Comparison of ENCODE assay signal across 10 cellular contexts in the genomic region with DNA sequence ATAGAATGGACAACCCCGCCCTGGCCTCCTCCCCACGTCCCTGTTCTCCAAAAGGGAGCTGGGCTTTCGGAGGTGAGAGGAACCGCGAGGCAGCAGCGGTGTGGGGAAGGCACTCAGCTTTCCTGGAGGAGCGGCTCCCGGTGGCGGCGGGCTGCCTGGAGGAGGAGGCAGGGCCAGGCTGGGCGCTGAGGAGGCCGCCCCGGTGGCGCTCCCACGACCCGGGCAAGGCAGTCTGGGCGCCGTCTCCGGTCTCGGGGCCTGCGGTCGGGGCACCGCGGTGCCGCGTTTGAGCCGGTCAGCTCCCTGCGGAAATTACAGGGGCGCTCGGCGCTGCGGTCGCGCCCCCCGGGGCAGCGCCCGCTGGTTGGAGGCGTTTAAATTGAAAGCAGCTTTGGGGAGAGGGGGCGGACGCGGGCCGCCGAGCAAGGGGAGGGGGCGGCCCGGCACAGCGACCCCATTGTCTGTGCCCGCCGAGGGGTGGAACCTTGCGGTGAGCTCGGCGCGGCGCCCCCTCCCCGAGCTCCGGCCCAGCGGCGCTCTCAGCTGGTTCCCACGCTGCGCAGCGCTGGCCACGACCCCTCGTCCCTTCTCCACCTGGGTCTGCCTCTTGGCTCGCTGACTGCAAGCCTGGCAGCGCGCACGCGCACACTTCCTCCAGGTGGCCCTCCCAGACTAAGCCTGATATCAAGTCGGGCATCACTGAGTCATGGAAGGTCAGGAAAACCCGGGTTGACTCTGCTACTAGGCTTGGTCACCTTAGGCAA. TPM values are rescaled to one million over a fixed set of nuclear protein-coding genes. Genes with fewer than 3 reads are reported as not detected.
A peak's percentile ranks its signal among the peaks of the same experiment; 100 is the strongest.
DNase-seq lines count a peak whose midpoint lies in the region; ATAC-seq, FAIRE-seq and TF ChIP-seq lines count a peak whose summit lies in the region.
"Had no signal": no experiment of that assay in that cellular context is flagged by ENCODE, and none has a peak within 500 bp of the region (broad histone marks: within the 10 kb centered on the region; RNA-seq: fewer than 3 reads in every experiment).

No MANE protein-coding gene starts in this region.

- POLR2A ChIA-PET in PC-9 (lab: Charles Lee; ENCODE audit: unreplicated experiment), result no interaction called here
- POLR2A ChIA-PET in HepG2 (lab: Yijun Ruan, JAX), result no interaction called here

- TF ChIP-seq POLR2A in HepG2 (IDR thresholded peaks at IDR 0.05; ENCODE audit: insufficient read depth in 1 of 2, low read depth in 2 of 2, low read length in 2 of 2), result no peak

- peak overlapping the region; percentile 53 for H3K4me3 Mint-ChIP-seq in osteocyte (ENCODE audit: unreplicated experiment)

- H3K4me3 ChIP-seq in BE2C (ENCODE audit: low read depth, low read length), result peak overlapping the region; percentile 19
- H3K4me3 ChIP-seq in PC-9, result peak overlapping the region; percentile 55
- no peak overlapping the region for H3K4me3 ChIP-seq in endocrine pancreas (ENCODE audit: control insufficient read depth, insufficient read depth, low read length)
- H3K4me3 ChIP-seq in right atrium auricular region, result no peak overlapping the region
- H3K4me3 ChIP-seq in HepG2 (replicated peaks in 1 of 3; ENCODE audit: insufficient read depth in 1 of 3, low read depth in 2 of 3, low read length in 3 of 3), result no peak overlapping the region; a peak in 1 of 6 replicates

- CTCF ChIA-PET in PC-9 (lab: Charles Lee) (interaction anchor here (0.6 to 0.7 kb wide), 3 partner anchors 9 to 436 kb away, joined by 4 to 8 read pairs (median 4); no protein-coding TSS in a partner anchor), HepG2 (lab: Yijun Ruan, JAX; ENCODE audit: low intra/inter-chr PET ratio, low total read pairs) (no interaction called here)

- no peaks in the 10 kb centered on the region for H3K9me2 ChIP-seq in PC-9 (ENCODE audit: insufficient read depth)

- FAIRE-seq in HepG2 (lab: Jason Lieb, UNC), result no peak

- intact Hi-C loops in PC-9 (cut with micrococcal nuclease; ENCODE audit: unreplicated experiment) (no loop called here), HepG2 (cut with micrococcal nuclease; ENCODE audit: unreplicated experiment) (no loop called here)

- H3K36me3 ChIP-seq in BE2C, result no peaks in the 10 kb centered on the region
- no peaks in the 10 kb centered on the region for H3K36me3 ChIP-seq in PC-9 (ENCODE audit: low read depth)
- no peaks in the 10 kb centered on the region for H3K36me3 ChIP-seq in endocrine pancreas (ENCODE audit: control insufficient read depth, insufficient read depth, low read length)
- H3K36me3 ChIP-seq in right atrium auricular region, result no peaks in the 10 kb centered on the region
- H3K36me3 ChIP-seq in HepG2 (replicated peaks in 1 of 2; ENCODE audit: control insufficient read depth in 1 of 2, insufficient read depth in 2 of 2, low read length in 2 of 2), result no peaks in the 10 kb centered on the region

- no peak overlapping the region for H3K27ac Mint-ChIP-seq in osteocyte (ENCODE audit: unreplicated experiment)

- no TSS peak for BruUV-seq in PC-9 (replicated peaks; lab: Mats Ljungman, UMichigan)
- BruUV-seq in HepG2 (replicated peaks; lab: Mats Ljungman, UMichigan), result no TSS peak

- H3K4me1 ChIP-seq in BE2C (no peaks in the 10 kb centered on the region; the same call in 1 of the 2 replicates), PC-9 (replicated peaks; ENCODE audit: insufficient read depth) (peaks cover 84% of the 10 kb centered on the region), endocrine pancreas (ENCODE audit: control insufficient read depth, insufficient read depth, low read length) (no peaks in the 10 kb centered on the region), right atrium auricular region (peaks cover 0 to 9% of the 10 kb centered on the region in 2 donors), HepG2 (ENCODE audit: insufficient read depth, low read length) (no peaks in the 10 kb centered on the region)

- peak overlapping the region; percentile 48 for H3K27ac ChIP-seq in PC-9
- no peak overlapping the region for H3K27ac ChIP-seq in right atrium auricular region
- H3K27ac ChIP-seq in HepG2 (ENCODE audit: extremely low read length, insufficient read depth, low read length), result no peak overlapping the region

- peak overlapping the region; percentile 13 for H3K9ac ChIP-seq in endocrine pancreas (ENCODE audit: control insufficient read depth, insufficient read depth, low read length)
- no peak overlapping the region for H3K9ac ChIP-seq in HepG2 (ENCODE audit: insufficient read depth, low read depth, low read length)

- peaks cover 56% of the 10 kb centered on the region for H3K27me3 Mint-ChIP-seq in osteocyte (ENCODE audit: unreplicated experiment)

- DNase-seq in BE2C, result peak; percentile 48
- DNase-seq in PC-9, result peak; percentile 58 to 93
- DNase-seq in osteocyte (ENCODE audit: extremely low spot score, unreplicated experiment), result no peak
- DNase-seq in GM13977 (ENCODE audit: low spot score), result no peak
- no peak for DNase-seq in right atrium auricular region (ENCODE audit: low spot score)
- DNase-seq in HepG2 (ENCODE audit: low spot score), result no peak
- DNase-seq: NCI-H1092 treated with DMSO at 0.1 percent for 48 hours had no signal

- no peak for TF ChIP-seq EP300 in HepG2 (IDR thresholded peaks at IDR 0.05; ENCODE audit: low read depth in 2 of 2, low read length in 2 of 2)
- TF ChIP-seq EP300 in HepG2 (CRISPR knock-in tag; IDR thresholded peaks at IDR 0.05; ENCODE audit: borderline replicate concordance), result no peak

- H4K20me1 ChIP-seq in PC-9 (ENCODE audit: insufficient read depth) (no peaks in the 10 kb centered on the region), HepG2 (ENCODE audit: insufficient read depth, low read length) (no peaks in the 10 kb centered on the region)

- H2AFZ ChIP-seq in PC-9, result peak overlapping the region; percentile 67; the same call in 1 of the 2 replicates
- no peak overlapping the region for H2AFZ ChIP-seq in HepG2 (ENCODE audit: low read length)

- H3K9me3 Mint-ChIP-seq in osteocyte (ENCODE audit: unreplicated experiment), result no peaks in the 10 kb centered on the region

- WGBS in HepG2 (ENCODE audit: low lambda C conversion rate), result 36% methylated on average over 33 of the region's 69 CpGs

- H3K4me2 ChIP-seq in PC-9, result peak overlapping the region; percentile 69
- no peak overlapping the region for H3K4me2 ChIP-seq in HepG2 (ENCODE audit: low read depth, low read length)

- peaks cover 17% of the 10 kb centered on the region for H3K4me1 Mint-ChIP-seq in osteocyte (ENCODE audit: unreplicated experiment)

- H3K27me3 ChIP-seq in BE2C (peaks cover 19% of the 10 kb centered on the region), PC-9 (ENCODE audit: insufficient read depth, low read depth) (no peaks in the 10 kb centered on the region), endocrine pancreas (ENCODE audit: control insufficient read depth, insufficient read depth, low read length) (peaks cover 25% of the 10 kb centered on the region), right atrium auricular region (peaks cover 8 to 10% of the 10 kb centered on the region in 2 donors), HepG2 (ENCODE audit: control insufficient read depth in 1 of 2, insufficient read depth in 2 of 2, low read length in 2 of 2) (peaks cover 9 to 87% of the 10 kb centered on the region in 2 experiments; a peak in 4 of 5 replicates)

- TF ChIP-seq RAD21 in HepG2 (CRISPR knock-in tag; IDR thresholded peaks at IDR 0.05), result no peak

- H3K9me3 ChIP-seq in BE2C (no peaks in the 10 kb centered on the region), PC-9 (ENCODE audit: insufficient read depth, low read depth) (no peaks in the 10 kb centered on the region), endocrine pancreas (ENCODE audit: control insufficient read depth, low read length) (no peaks in the 10 kb centered on the region), right atrium auricular region (no peaks in the 10 kb centered on the region), HepG2 (ENCODE audit: low read length) (no peaks in the 10 kb centered on the region)

- TF ChIP-seq CTCF in BE2C (IDR thresholded peaks at IDR 0.05; ENCODE audit: low read depth, low read length) (no peak), PC-9 (conservative IDR thresholded peaks at IDR 0.05) (no peak), osteocyte (IDR thresholded peaks at IDR 0.05) (no peak), GM13977 (IDR thresholded peaks at IDR 0.05; ENCODE audit: extremely low read depth, insufficient read depth, missing control alignments) (no peak), right atrium auricular region (IDR thresholded peaks at IDR 0.05) (no peak), HepG2 (CRISPR knock-in tag; IDR thresholded peaks at IDR 0.05) (no peak)

- no peaks in the 10 kb centered on the region for H3K79me2 ChIP-seq in PC-9 (ENCODE audit: low read depth)
- no peaks in the 10 kb centered on the region for H3K79me2 ChIP-seq in HepG2 (ENCODE audit: insufficient read depth, low read length)

- H3K36me3 Mint-ChIP-seq in osteocyte (ENCODE audit: unreplicated experiment), result no peaks in the 10 kb centered on the region

- in situ Hi-C loops in GM13977 (cut with MboI; ENCODE audit: low pct_unique_long_range_greater_than_20kb, low sequenced_read_pairs, unreplicated experiment) (no loop called here), HepG2 (cut with HindIII; ENCODE audit: extremely low pct_ligation_motif_present, low pct_unique_long_range_greater_than_20kb) (no loop called here)

- H3F3A ChIP-seq in PC-9 (ENCODE audit: insufficient read depth, low read depth), result peaks cover 29% of the 10 kb centered on the region; the same call in 1 of the 2 replicates

- ATAC-seq in HG03457 (IDR thresholded peaks at IDR 0.05; ENCODE audit: unreplicated experiment) (no peak), HepG2 (no peak)

RNA-seq across cellular contexts. Expression of a gene that starts 58.7 kb away (rescaled TPM):
- polyA plus RNA-seq in BE2C (2012; ENCODE audit: insufficient read depth, insufficient read length, low read depth), result 0.42 TPM
- total RNA-seq in PC-9 (2021) (6.2 and 8.8 TPM in 2 replicates), osteocyte (not detected in 2 replicates), right atrium auricular region (under 1 TPM in 1 of 2 donors, not detected in 1; 0.71 TPM), HepG2 (2016; rRNA removed; fragmentation: Illumina TruSeq; extraction: Trizol) (0.51 and 0.55 TPM in 2 replicates)
- 0.44 and 1.4 TPM in 2 replicates for total RNA-seq in HepG2 (2016; cell fraction: cytosol; rRNA removed; fragmentation: Illumina TruSeq; extraction: Trizol; ENCODE audit: low read depth)
- total RNA-seq in HepG2 (2016; cell fraction: insoluble cytoplasmic fraction; rRNA removed; fragmentation: Illumina TruSeq; extraction: Trizol), result 0.40 and 0.80 TPM in 2 replicates
- 1.8 and 1.9 TPM in 2 replicates for total RNA-seq in HepG2 (2016; cell fraction: membrane; rRNA removed; fragmentation: Illumina TruSeq; extraction: Trizol)
- total RNA-seq in HepG2 (2016; cell fraction: nucleus; rRNA removed; fragmentation: Illumina TruSeq; extraction: Trizol), result 0.93 and 0.97 TPM in 2 replicates
- polyA plus RNA-seq in HepG2 (2011; rRNA removed), result 2.3 and 2.5 TPM in 2 replicates
- 1.0 and 1.2 TPM in 2 replicates for polyA plus RNA-seq in HepG2 (2011; cell fraction: cytosol; rRNA removed)
- polyA plus RNA-seq in HepG2 (2011; cell fraction: nucleus; rRNA removed), result 10.2 TPM in 2 replicates
- polyA plus RNA-seq in HepG2 (2012), result 2.5 and 2.7 TPM in 2 replicates
- polyA plus RNA-seq in HepG2 (2016; cell fraction: cytosol; fragmentation: Illumina TruSeq; extraction: Trizol; ENCODE audit: low read depth), result 6.6 and 7.4 TPM in 2 replicates
- polyA plus RNA-seq in HepG2 (2016; cell fraction: insoluble cytoplasmic fraction; fragmentation: Illumina TruSeq; extraction: Trizol; ENCODE audit: low read depth), result 2.3 and 2.8 TPM in 2 replicates
- 12.2 and 12.9 TPM in 2 replicates for polyA plus RNA-seq in HepG2 (2016; cell fraction: membrane; fragmentation: Illumina TruSeq; extraction: Trizol; ENCODE audit: low read depth)
- 8.1 and 8.9 TPM in 2 replicates for polyA plus RNA-seq in HepG2 (2016; cell fraction: nucleus; fragmentation: Illumina TruSeq; extraction: Trizol; ENCODE audit: insufficient read depth, low read depth)
- polyA minus RNA-seq in HepG2 (2011; rRNA and poly(A)+ RNA removed; ENCODE audit: low replicate concordance), result 1.8 and 3.4 TPM in 2 replicates
- polyA minus RNA-seq in HepG2 (2011; cell fraction: cytosol; rRNA and poly(A)+ RNA removed), result 0.62 and 0.99 TPM in 2 replicates
- polyA minus RNA-seq in HepG2 (2011; cell fraction: nucleus; rRNA and poly(A)+ RNA removed), result 1.3 and 2.4 TPM in 2 replicates
- total RNA-seq: temporal lobe had no signal

Comparison
In these comparisons a context has a peak if more than half of its experiments do, and no peak if none do; other contexts are left out.
1. DNase-seq: peak in BE2C (single experiment) and PC-9 (2 of 2); none in osteocyte (single experiment), GM13977 (single experiment), right atrium auricular region (single experiment) and HepG2 (single experiment).
2. H3K4me3 ChIP-seq: peak in BE2C (single experiment) and PC-9 (single experiment); none in endocrine pancreas (single experiment), right atrium auricular region (0 of 2) and HepG2 (0 of 3).